ENCODE assay signal across 9 cellular contexts in the genomic region with DNA sequence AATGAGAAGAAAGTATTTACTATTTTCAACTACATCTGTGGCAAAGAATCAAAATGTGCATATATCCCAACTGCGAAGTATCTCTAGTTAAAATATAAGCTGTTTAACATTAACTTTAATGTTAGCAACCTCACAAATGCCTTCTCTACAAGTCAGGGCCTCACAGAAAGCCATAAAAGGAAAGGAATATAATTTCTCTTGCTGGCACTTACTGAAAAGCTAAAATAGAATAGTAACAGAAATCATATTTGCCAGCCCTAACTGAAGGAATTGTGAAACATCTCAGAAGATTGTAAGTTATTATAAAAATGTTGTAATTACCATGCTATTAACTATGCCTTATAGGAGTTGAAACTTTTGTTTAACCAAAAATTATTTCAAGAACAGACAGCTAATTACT.
DNase-seq lines count a peak whose midpoint lies in the region; ATAC-seq and TF ChIP-seq lines count a peak whose summit lies in the region.
"Had no signal": no experiment of that assay in that cellular context is flagged by ENCODE, and none has a peak within 500 bp of the region (broad histone marks: within the 10 kb centered on the region; RNA-seq: fewer than 3 reads in every experiment).

No MANE protein-coding gene starts in this region.

- 79 to 84% (median 81%) methylated on average over 1 of the region's 1 CpG for WGBS in heart left ventricle, 4 donors

- ATAC-seq in heart left ventricle (no peak), left cardiac atrium (no peak), memory B cell (ENCODE audit: low read depth) (no peak), upper lobe of right lung (no peak)

- H3K36me3 Mint-ChIP-seq in activated naive CD8-positive, alpha-beta T cell treated with anti-CD3 and anti-CD28 coated beads for 36 hours, result peaks cover 17% of the 10 kb centered on the region
- peaks cover 7% of the 10 kb centered on the region for H3K36me3 Mint-ChIP-seq in memory B cell

- no peak for TF ChIP-seq POLR2A in heart left ventricle (IDR thresholded peaks at IDR 0.05)

- H3K4me3 Mint-ChIP-seq in activated naive CD8-positive, alpha-beta T cell treated with anti-CD3 and anti-CD28 coated beads for 36 hours, result peak overlapping the region; percentile 84
- H3K4me3 Mint-ChIP-seq in memory B cell, result peak overlapping the region; percentile 83

- peaks cover 7% of the 10 kb centered on the region for H3K9me3 Mint-ChIP-seq in activated naive CD8-positive, alpha-beta T cell treated with anti-CD3 and anti-CD28 coated beads for 36 hours
- peaks cover 4% of the 10 kb centered on the region for H3K9me3 Mint-ChIP-seq in memory B cell

- H3K9me3 ChIP-seq in heart left ventricle (no peaks in the 10 kb centered on the region), upper lobe of right lung (no peaks in the 10 kb centered on the region), HAP-1 (no peaks in the 10 kb centered on the region)

- H3K27me3 Mint-ChIP-seq in activated naive CD8-positive, alpha-beta T cell treated with anti-CD3 and anti-CD28 coated beads for 36 hours, result no peaks in the 10 kb centered on the region
- no peaks in the 10 kb centered on the region for H3K27me3 Mint-ChIP-seq in memory B cell

- peaks cover 60% of the 10 kb centered on the region for H3K4me1 Mint-ChIP-seq in activated naive CD8-positive, alpha-beta T cell treated with anti-CD3 and anti-CD28 coated beads for 36 hours
- peaks cover 39% of the 10 kb centered on the region for H3K4me1 Mint-ChIP-seq in memory B cell

- TF ChIP-seq CTCF in heart left ventricle (IDR thresholded peaks at IDR 0.05) (no peak), upper lobe of right lung (IDR thresholded peaks at IDR 0.05) (no peak)

- H3K27me3 ChIP-seq in heart left ventricle (no peaks in the 10 kb centered on the region), upper lobe of right lung (no peaks in the 10 kb centered on the region), HAP-1 (ENCODE audit: low read depth) (no peaks in the 10 kb centered on the region)

- intact Hi-C loops in heart left ventricle (cut with DNase I) (loop anchor here in 4 of 10 donors (5.0 to 10.0 kb wide), 2 partner anchors 61 to 64 kb away; a partner anchor contains a TSS), left cardiac atrium (cut with DNase I) (no loop called here), upper lobe of right lung (cut with DNase I) (no loop called here)

- in situ Hi-C loops in HAP-1 (cut with MboI; ENCODE audit: low sequenced_read_pairs), result no loop called here

- H3K27ac ChIP-seq in heart left ventricle (peak overlapping the region in 11 of 12 donors; percentile 2 to 89 (median 51)), upper lobe of right lung (peak overlapping the region; percentile 82)

- H3K36me3 ChIP-seq in heart left ventricle, result no peaks in the 10 kb centered on the region
- H3K36me3 ChIP-seq in upper lobe of right lung, result no peaks in the 10 kb centered on the region
- H3K36me3 ChIP-seq in HAP-1 (replicated peaks), result no peaks in the 10 kb centered on the region

- H3K4me1 ChIP-seq in heart left ventricle (peaks cover 0 to 69% (median 18%) of the 10 kb centered on the region in 12 donors), upper lobe of right lung (peaks cover 34% of the 10 kb centered on the region), HAP-1 (no peaks in the 10 kb centered on the region)

- no peak for DNase-seq in heart left ventricle
- DNase-seq in left cardiac atrium, result no peak
- no peak for DNase-seq in activated naive CD8-positive, alpha-beta T cell treated with anti-CD3 and anti-CD28 coated beads for 36 hours
- no peak for DNase-seq in memory B cell (ENCODE audit: low spot score in 2 of 2)
- no peak for DNase-seq in upper lobe of right lung
- DNase-seq in HAP-1 (ENCODE audit: low spot score in 2 of 2), result no peak
- no peak for DNase-seq in stimulated activated CD4-positive, alpha-beta T cell treated with anti-CD3 and anti-CD28 coated beads, Interleukin-15, amount 100 ng/mL, for 24 hours
- DNase-seq in NCI-H510A (lab: John Stamatoyannopoulos, UW), result no peak
- DNase-seq: occipital lobe had no signal

- H3K27ac Mint-ChIP-seq in activated naive CD8-positive, alpha-beta T cell treated with anti-CD3 and anti-CD28 coated beads for 36 hours, result peak overlapping the region; percentile 88
- H3K27ac Mint-ChIP-seq in memory B cell, result peak overlapping the region; percentile 93

- H3K4me3 ChIP-seq in heart left ventricle (peak overlapping the region in 8 of 12 donors; percentile 3 to 55 (median 24)), upper lobe of right lung (peak overlapping the region; percentile 35), HAP-1 (no peak overlapping the region)
